ENCODE assay signal across 1 cellular context in the genomic region with DNA sequence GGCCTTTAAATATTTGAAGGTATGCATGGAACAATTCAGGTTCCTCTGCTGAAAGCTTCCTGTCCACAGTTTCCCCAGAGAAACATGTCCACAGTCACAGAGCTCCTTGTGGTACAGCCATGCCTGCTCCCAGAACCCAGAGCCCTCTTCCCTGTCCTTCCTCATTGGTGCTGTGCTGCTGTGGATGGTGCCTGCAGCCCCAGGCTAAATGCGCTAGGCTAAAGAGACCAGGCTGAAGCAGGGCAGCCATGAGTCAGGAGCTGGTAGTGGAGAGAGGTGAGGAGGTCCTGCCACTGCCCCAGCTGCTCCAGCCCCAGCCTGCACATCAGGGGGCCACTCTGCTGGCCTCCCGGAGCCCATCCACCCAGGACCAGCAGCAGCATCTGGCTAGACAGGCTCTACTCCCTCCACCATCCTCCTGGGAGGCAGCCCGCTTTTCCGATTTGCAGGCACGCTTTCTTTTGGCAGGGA.
TF ChIP-seq lines count a peak whose summit lies in the region.

No MANE protein-coding gene starts in this region.

TF ChIP-seq in H1, 55 proteins besides CTCF, POLR2A, EP300 and RAD21 (continued from another document):
- TF ChIP-seq CBX5 (IDR thresholded peaks at IDR 0.05; ENCODE audit: low read depth, low read length) = no peak
- TF ChIP-seq SP2 (IDR thresholded peaks at IDR 0.05; ENCODE audit: low read length) = no peak
- TF ChIP-seq, protein P1, sequence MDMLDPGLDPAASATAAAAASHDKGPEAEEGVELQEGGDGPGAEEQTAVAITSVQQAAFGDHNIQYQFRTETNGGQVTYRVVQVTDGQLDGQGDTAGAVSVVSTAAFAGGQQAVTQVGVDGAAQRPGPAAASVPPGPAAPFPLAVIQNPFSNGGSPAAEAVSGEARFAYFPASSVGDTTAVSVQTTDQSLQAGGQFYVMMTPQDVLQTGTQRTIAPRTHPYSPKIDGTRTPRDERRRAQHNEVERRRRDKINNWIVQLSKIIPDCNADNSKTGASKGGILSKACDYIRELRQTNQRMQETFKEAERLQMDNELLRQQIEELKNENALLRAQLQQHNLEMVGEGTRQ (IDR thresholded peaks at IDR 0.05; ENCODE audit: low read length) = no peak
- no peak for TF ChIP-seq GABPA (IDR thresholded peaks at IDR 0.05; ENCODE audit: borderline replicate concordance, insufficient read depth, low read length)
- no peak for TF ChIP-seq HDAC6 (IDR thresholded peaks at IDR 0.05; ENCODE audit: low read depth, low read length)
